ENCODE assay signal across 12 cellular contexts in genomic region chr9:100064872-100065581, GRCh38. TPM values are rescaled to one million over a fixed set of nuclear protein-coding genes. Genes with fewer than 3 reads are reported as not detected.
DNase-seq lines count a peak whose midpoint lies in the region; TF ChIP-seq lines count a peak whose summit lies in the region.
"Had no signal": no experiment of that assay in that cellular context is flagged by ENCODE, and none has a peak within 500 bp of the region (broad histone marks: within the 10 kb centered on the region; RNA-seq: fewer than 3 reads in every experiment).

No MANE protein-coding gene starts in this region.

- H3K79me2 ChIP-seq in GM23248 (ENCODE audit: insufficient read depth), result peaks cover 69% of the 10 kb centered on the region

- TF ChIP-seq CTCF in dorsolateral prefrontal cortex (IDR thresholded peaks at IDR 0.05 in 54 of 56, conservative IDR thresholded peaks at IDR 0.05 in 2 of 56; ENCODE audit: low read depth in 1 of 56, partially characterized antibody in 56 of 56), result no peak

- no peaks in the 10 kb centered on the region for H3K27me3 ChIP-seq in GM23248 (replicated peaks; ENCODE audit: insufficient read depth)
- H3K27me3 ChIP-seq in dorsolateral prefrontal cortex, result no peaks in the 10 kb centered on the region
- H3K27me3 ChIP-seq: SJCRH30 had no signal

- no peaks in the 10 kb centered on the region for H3K9me3 ChIP-seq in GM23248 (ENCODE audit: low read depth)

- H3K4me1 ChIP-seq in GM23248 (ENCODE audit: insufficient read depth), result peaks cover 26% of the 10 kb centered on the region

- intact Hi-C loops in dorsolateral prefrontal cortex (cut with DNase I), result no loop called here

- 14 to 17% methylated on average over 8 of the region's 8 CpGs for WGBS in GM23248 (ENCODE audit: low coverage in 1 of 2, low lambda C conversion rate in 2 of 2, missing lambda C conversion rate in 2 of 2), 2 experiments

- H2AFZ ChIP-seq in GM23248, result no peak overlapping the region

- peak overlapping the region; percentile 21; the same call in 1 of the 2 replicates for H3K4me3 ChIP-seq in GM23248
- no peak overlapping the region for H3K4me3 ChIP-seq in dorsolateral prefrontal cortex
- H3K4me3 ChIP-seq: SJCRH30 had no signal

- H3K9ac ChIP-seq in GM23248, result no peak overlapping the region

- peaks cover 3% of the 10 kb centered on the region; the same call in 1 of the 2 replicates for H4K20me1 ChIP-seq in GM23248 (ENCODE audit: insufficient read depth)

- H3K9me2 ChIP-seq in GM23248 (ENCODE audit: insufficient read depth), result no peaks in the 10 kb centered on the region

- peak overlapping the region; percentile 66 for H3K4me2 ChIP-seq in GM23248 (ENCODE audit: unreplicated experiment)

- H3K36me3 ChIP-seq in GM23248 (ENCODE audit: low read depth), result no peaks in the 10 kb centered on the region
- H3K36me3 ChIP-seq: WERI-Rb-1 had no signal

- H3K27ac ChIP-seq in GM23248, result peak overlapping the region; percentile 44
- H3K27ac ChIP-seq in epithelial cell of prostate, result peak overlapping the region; percentile 70
- H3K27ac ChIP-seq in dorsolateral prefrontal cortex, result no peak overlapping the region
- H3K27ac ChIP-seq: SJCRH30, WERI-Rb-1 had no signal

- H3F3A ChIP-seq in GM23248 (ENCODE audit: insufficient read depth), result peaks cover 11% of the 10 kb centered on the region; the same call in 1 of the 2 replicates

- DNase-seq in GM23248, result peak; percentile 84
- DNase-seq in RPMI7951 (ENCODE audit: low read depth), result peak; percentile 43
- DNase-seq in epithelial cell of prostate (ENCODE audit: low read depth, low spot score), result peak; percentile 50
- peak; percentile 15 for DNase-seq in renal cortical epithelial cell (ENCODE audit: low read depth)
- DNase-seq in dorsolateral prefrontal cortex, result no peak
- no peak for DNase-seq in islet precursor cell
- DNase-seq in hepatic stellate cell (ENCODE audit: low spot score), result no peak
- DNase-seq in NCI-H526 (lab: John Stamatoyannopoulos, UW), result no peak
- DNase-seq: NCI-H187 treated with DMSO at 0.1 percent for 48 hours, SJCRH30, substantia nigra, WERI-Rb-1 had no signal

- in situ Hi-C loops in GM23248 (cut with MboI), result no loop called here

RNA-seq across cellular contexts. Expression of gene ERP44, which starts 33.8 kb away (rescaled TPM):
- 23.8 and 24.2 TPM in 2 replicates for total RNA-seq in GM23248 (2014; rRNA removed; shearing (Covaris generic))
- 50.5 and 51.6 TPM in 2 replicates for polyA plus RNA-seq in GM23248 (2016; fragmentation: Nextera tagmentation; extraction: Ambion mirVana)
- total RNA-seq in RPMI7951 (2014; rRNA removed; shearing (Covaris generic)), result 27.5 and 32.7 TPM in 2 replicates
- total RNA-seq in renal cortical epithelial cell, result 13.7 and 18.1 TPM in 2 replicates
- total RNA-seq in dorsolateral prefrontal cortex, result 10 to 100 TPM; 11.9 to 21.4 (median 16.7) TPM

RNA-seq across cellular contexts. Expression of gene INVS, which starts 34.0 kb away (rescaled TPM):
- 13.8 and 17.0 TPM in 2 replicates for total RNA-seq in GM23248 (2014; rRNA removed; shearing (Covaris generic))
- 8.5 and 10.5 TPM in 2 replicates for polyA plus RNA-seq in GM23248 (2016; fragmentation: Nextera tagmentation; extraction: Ambion mirVana)
- total RNA-seq in RPMI7951 (2014; rRNA removed; shearing (Covaris generic)), result 15.0 and 19.6 TPM in 2 replicates
- total RNA-seq in renal cortical epithelial cell, result 21.4 and 45.6 TPM in 2 replicates
- 10 to 100 TPM; 13.3 to 35.5 (median 22.7) TPM for total RNA-seq in dorsolateral prefrontal cortex

Comparison
In these comparisons a context has a peak if more than half of its experiments do, and no peak if none do; other contexts are left out.
1. DNase-seq: peak in GM23248 (single experiment), RPMI7951 (single experiment), epithelial cell of prostate (single experiment) and renal cortical epithelial cell (single experiment); none in dorsolateral prefrontal cortex (0 of 10), islet precursor cell (single experiment), hepatic stellate cell (single experiment) and NCI-H526 (0 of 2).
2. H3K27ac ChIP-seq: peak in GM23248 (single experiment) and epithelial cell of prostate (single experiment); none in dorsolateral prefrontal cortex (0 of 59).